ENCODE assay signal across 13 cellular contexts in the genomic region with DNA sequence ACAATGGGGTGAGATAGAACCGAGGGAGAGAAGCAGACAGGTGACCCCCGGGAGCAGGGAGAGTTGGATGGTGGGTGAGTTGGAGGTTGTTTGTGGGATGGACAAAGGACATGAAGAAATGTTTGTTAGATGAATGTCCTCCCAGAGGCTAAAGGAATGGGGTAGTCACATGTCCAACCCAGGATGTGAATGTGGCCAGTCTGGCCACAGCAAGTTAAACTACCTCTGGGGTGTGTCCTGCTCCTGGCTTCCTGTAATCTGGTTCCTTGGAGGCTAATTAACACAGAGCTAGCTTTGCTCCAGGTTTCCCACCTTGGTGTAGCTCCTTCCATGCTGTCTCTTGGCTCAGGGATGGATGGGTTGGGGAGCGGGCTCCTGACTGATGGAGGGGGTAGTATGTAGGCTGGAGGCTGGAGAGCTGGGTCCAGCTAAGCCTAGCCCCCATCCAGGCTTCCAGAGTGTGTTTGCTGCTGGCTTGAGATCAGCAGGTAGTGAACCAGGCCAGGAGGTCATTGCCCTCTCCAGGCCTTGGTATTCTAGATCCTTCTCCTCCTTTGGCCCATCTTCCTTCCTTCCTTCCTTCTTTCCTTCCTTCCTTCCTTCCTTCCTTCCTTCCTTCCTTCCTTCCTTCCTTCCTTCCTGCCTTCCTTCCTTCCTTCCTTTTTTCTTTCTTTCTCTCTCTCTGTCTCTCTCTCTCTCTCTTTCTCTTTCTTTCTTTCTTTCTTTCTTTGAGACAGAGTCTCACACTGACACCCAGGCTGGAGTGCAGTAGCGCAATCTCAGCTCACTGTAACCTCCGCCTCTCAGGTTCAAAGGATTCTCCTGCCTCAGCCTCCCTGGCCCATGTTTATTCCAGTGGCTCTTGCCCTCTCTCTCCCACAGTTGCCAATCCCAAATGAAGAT. TPM values are rescaled to one million over a fixed set of nuclear protein-coding genes. Genes with fewer than 3 reads are reported as not detected.
DNase-seq lines count a peak whose midpoint lies in the region; ATAC-seq and TF ChIP-seq lines count a peak whose summit lies in the region.
"Had no signal": no experiment of that assay in that cellular context is flagged by ENCODE, and none has a peak within 500 bp of the region (broad histone marks: within the 10 kb centered on the region; RNA-seq: fewer than 3 reads in every experiment).

No MANE protein-coding gene starts in this region.

- H3K9me3 Mint-ChIP-seq in activated naive CD8-positive, alpha-beta T cell treated with anti-CD3 and anti-CD28 coated beads, Interleukin-2, amount 10 ng/mL, durations not matched to agents 7 days and 5 days = no peaks in the 10 kb centered on the region
- no peaks in the 10 kb centered on the region for H3K9me3 Mint-ChIP-seq in activated naive CD8-positive, alpha-beta T cell treated with anti-CD3 and anti-CD28 coated beads for 36 hours
- H3K9me3 Mint-ChIP-seq in T-cell = no peaks in the 10 kb centered on the region

- H3K79me2 ChIP-seq in PC-9 (ENCODE audit: low read depth) = no peaks in the 10 kb centered on the region

- H3K36me3 ChIP-seq in PC-9 (ENCODE audit: low read depth) (no peaks in the 10 kb centered on the region), suprapubic skin (no peaks in the 10 kb centered on the region)

- 77% methylated on average over 5 of the region's 5 CpGs for WGBS in suprapubic skin

- H3K27me3 Mint-ChIP-seq in activated naive CD8-positive, alpha-beta T cell treated with anti-CD3 and anti-CD28 coated beads, Interleukin-2, amount 10 ng/mL, durations not matched to agents 7 days and 5 days = peaks cover 2% of the 10 kb centered on the region
- H3K27me3 Mint-ChIP-seq in activated naive CD8-positive, alpha-beta T cell treated with anti-CD3 and anti-CD28 coated beads for 36 hours = no peaks in the 10 kb centered on the region
- H3K27me3 Mint-ChIP-seq in T-cell = no peaks in the 10 kb centered on the region

- H3K27me3 ChIP-seq in PC-9 (ENCODE audit: insufficient read depth, low read depth) (no peaks in the 10 kb centered on the region), suprapubic skin (no peaks in the 10 kb centered on the region)

- peak overlapping the region; percentile 71 for H2AFZ ChIP-seq in PC-9

- peak overlapping the region; percentile 27; the same call in 1 of the 2 replicates for H3K4me3 ChIP-seq in PC-9
- H3K4me3 ChIP-seq in suprapubic skin = peak overlapping the region; percentile 14

- CTCF ChIA-PET in PC-9 (lab: Charles Lee) (interaction anchor here (0.6 to 0.7 kb wide), 3 partner anchors 82 to 245 kb away, joined by 3 to 8 read pairs (median 4); no protein-coding TSS in a partner anchor), T-cell (lab: Charles Lee) (no interaction called here)

- H3K4me1 Mint-ChIP-seq in activated naive CD8-positive, alpha-beta T cell treated with anti-CD3 and anti-CD28 coated beads, Interleukin-2, amount 10 ng/mL, durations not matched to agents 7 days and 5 days = peaks cover 13% of the 10 kb centered on the region
- H3K4me1 Mint-ChIP-seq in activated naive CD8-positive, alpha-beta T cell treated with anti-CD3 and anti-CD28 coated beads for 36 hours = peaks cover 2% of the 10 kb centered on the region
- peaks cover 4 to 17% (median 5%) of the 10 kb centered on the region in 3 donors for H3K4me1 Mint-ChIP-seq in T-cell

- intact Hi-C loops in PC-9 (cut with micrococcal nuclease; ENCODE audit: unreplicated experiment) = loop anchor here (1.0 kb wide), 1 partner anchor 28 kb away; the partner anchor contains the start of gene UBE2G1

- no peaks in the 10 kb centered on the region for H3K36me3 Mint-ChIP-seq in activated naive CD8-positive, alpha-beta T cell treated with anti-CD3 and anti-CD28 coated beads, Interleukin-2, amount 10 ng/mL, durations not matched to agents 7 days and 5 days
- no peaks in the 10 kb centered on the region for H3K36me3 Mint-ChIP-seq in activated naive CD8-positive, alpha-beta T cell treated with anti-CD3 and anti-CD28 coated beads for 36 hours
- H3K36me3 Mint-ChIP-seq in T-cell = no peaks in the 10 kb centered on the region

- H3K27ac Mint-ChIP-seq in activated naive CD8-positive, alpha-beta T cell treated with anti-CD3 and anti-CD28 coated beads, Interleukin-2, amount 10 ng/mL, durations not matched to agents 7 days and 5 days = peak overlapping the region; percentile 16
- no peak overlapping the region for H3K27ac Mint-ChIP-seq in activated naive CD8-positive, alpha-beta T cell treated with anti-CD3 and anti-CD28 coated beads for 36 hours
- H3K27ac Mint-ChIP-seq in T-cell = no peak overlapping the region

- no peak for ATAC-seq in activated naive CD8-positive, alpha-beta T cell treated with anti-CD3 and anti-CD28 coated beads, Interleukin-2, amount 10 ng/mL, durations not matched to agents 7 days and 5 days (ENCODE audit: low read depth)
- no peak for ATAC-seq in T-cell (replicated peaks in 1 of 4)

- peaks cover 22% of the 10 kb centered on the region for H3F3A ChIP-seq in PC-9 (ENCODE audit: insufficient read depth, low read depth)

- no peak for TF ChIP-seq POLR2A in suprapubic skin (IDR thresholded peaks at IDR 0.05)

- no peak overlapping the region for H3K4me3 Mint-ChIP-seq in activated naive CD8-positive, alpha-beta T cell treated with anti-CD3 and anti-CD28 coated beads, Interleukin-2, amount 10 ng/mL, durations not matched to agents 7 days and 5 days
- H3K4me3 Mint-ChIP-seq in activated naive CD8-positive, alpha-beta T cell treated with anti-CD3 and anti-CD28 coated beads for 36 hours = no peak overlapping the region
- H3K4me3 Mint-ChIP-seq in T-cell = no peak overlapping the region

- H3K9me3 ChIP-seq in PC-9 (ENCODE audit: insufficient read depth, low read depth) = no peaks in the 10 kb centered on the region
- H3K9me3 ChIP-seq in suprapubic skin = no peaks in the 10 kb centered on the region

- TF ChIP-seq EP300 in suprapubic skin (IDR thresholded peaks at IDR 0.05) = no peak

- peak overlapping the region; percentile 77 for H3K4me2 ChIP-seq in PC-9

- TF ChIP-seq CTCF in PC-9 (conservative IDR thresholded peaks at IDR 0.05) = no peak
- TF ChIP-seq CTCF in suprapubic skin (IDR thresholded peaks at IDR 0.05) = no peak

- in situ Hi-C loops in KBM-7 (cut with MboI; ENCODE audit: low pct_unique_long_range_greater_than_20kb, low sequenced_read_pairs) = no loop called here

- no peak for DNase-seq in activated naive CD8-positive, alpha-beta T cell treated with anti-CD3 and anti-CD28 coated beads, Interleukin-2, amount 10 ng/mL, durations not matched to agents 7 days and 5 days
- DNase-seq in activated naive CD8-positive, alpha-beta T cell treated with anti-CD3 and anti-CD28 coated beads for 36 hours = no peak
- DNase-seq in PC-9 (peak; percentile 70 to 95), foreskin melanocyte (peak; percentile 32), suprapubic skin (ENCODE audit: low spot score in 2 of 2) (no peak), OCI-M2 (lab: John Stamatoyannopoulos, UW; ENCODE audit: unreplicated experiment) (no peak), T-cell (no peak), KBM-7 (no peak)
- DNase-seq: anterior cingulate cortex, DMS79, MV-4-11, nucleus accumbens, RPMI8226 had no signal

- H3K4me1 ChIP-seq in PC-9 (replicated peaks; ENCODE audit: insufficient read depth) (peaks cover 47% of the 10 kb centered on the region), suprapubic skin (peaks cover 55% of the 10 kb centered on the region)

- H3K9me2 ChIP-seq in PC-9 (ENCODE audit: insufficient read depth) = no peaks in the 10 kb centered on the region

- H4K20me1 ChIP-seq in PC-9 (ENCODE audit: insufficient read depth) = no peaks in the 10 kb centered on the region

- H3K27ac ChIP-seq in PC-9 (peak overlapping the region; percentile 85), suprapubic skin (peak overlapping the region; percentile 75)

- TSS peak; percentile 75 for BruUV-seq in PC-9 (replicated peaks; lab: Mats Ljungman, UMichigan)

- POLR2A ChIA-PET in activated naive CD8-positive, alpha-beta T cell treated with anti-CD3 and anti-CD28 coated beads, Interleukin-2, amount 10 ng/mL, durations not matched to agents 7 days and 5 days (lab: Charles Lee) = no interaction called here
- POLR2A ChIA-PET in PC-9 (lab: Charles Lee; ENCODE audit: unreplicated experiment) = interaction anchor here (0.5 to 0.6 kb wide), 5 partner anchors 11 to 655 kb away, joined by 3 to 22 read pairs (median 4); no protein-coding TSS in a partner anchor
- POLR2A ChIA-PET in T-cell (lab: Charles Lee) = no interaction called here

RNA-seq across cellular contexts. Expression of gene UBE2G1, which starts 28.0 kb away (rescaled TPM):
- total RNA-seq in activated naive CD8-positive, alpha-beta T cell treated with anti-CD3 and anti-CD28 coated beads, Interleukin-2, amount 10 ng/mL, durations not matched to agents 7 days and 5 days = 10 to 100 TPM; 65.6 to 69.4 TPM
- 10 to 100 TPM; 58.8 to 63.9 TPM for total RNA-seq in activated naive CD8-positive, alpha-beta T cell treated with anti-CD3 and anti-CD28 coated beads for 36 hours
- total RNA-seq in PC-9 (2021) = 104 and 111 TPM in 2 replicates
- 10 to 100 TPM; 53.4 to 75.4 (median 67.4) TPM for total RNA-seq in suprapubic skin
- total RNA-seq in T-cell = 10 to 100 TPM; 49.6 to 62.5 (median 56.4) TPM

RNA-seq across cellular contexts. Expression of gene SPNS3, which starts 39.3 kb away (rescaled TPM):
- total RNA-seq in activated naive CD8-positive, alpha-beta T cell treated with anti-CD3 and anti-CD28 coated beads, Interleukin-2, amount 10 ng/mL, durations not matched to agents 7 days and 5 days = 10 to 100 TPM; 26.5 to 32.9 TPM
- 10 to 100 TPM; 11.7 to 14.3 TPM for total RNA-seq in activated naive CD8-positive, alpha-beta T cell treated with anti-CD3 and anti-CD28 coated beads for 36 hours
- total RNA-seq in PC-9 (2021) (14.8 and 15.9 TPM in 2 replicates), suprapubic skin (under 1 TPM in 1 of 4 donors, not detected in 3; 0.72 TPM), T-cell (1 to 10 TPM; 2.3 to 5.4 (median 4.6) TPM)

Comparison
In these comparisons a context has a peak if more than half of its experiments do, and no peak if none do; other contexts are left out.
1. DNase-seq: peak in PC-9 (2 of 2) and foreskin melanocyte (single experiment); none in activated naive CD8-positive, alpha-beta T cell treated with anti-CD3 and anti-CD28 coated beads, Interleukin-2, amount 10 ng/mL, durations not matched to agents 7 days and 5 days (single experiment), activated naive CD8-positive, alpha-beta T cell treated with anti-CD3 and anti-CD28 coated beads for 36 hours (single experiment), suprapubic skin (0 of 2), OCI-M2 (single experiment), T-cell (0 of 34) and KBM-7 (single experiment).